In genomic region chr21:42145569-42146250, GRCh38 we compare ENCODE assay signal across 8 cellular contexts.
DNase-seq lines count a peak whose midpoint lies in the region; ATAC-seq and TF ChIP-seq lines count a peak whose summit lies in the region.

No MANE protein-coding gene starts in this region.

- ATAC-seq in mucosa of descending colon, result peak; percentile 93
- ATAC-seq in GM19397 (IDR thresholded peaks at IDR 0.05; ENCODE audit: unreplicated experiment), result no peak

- DNase-seq in CD4-positive, alpha-beta memory T cell, result peak; percentile 67 to 72 (median 70)
- peak; percentile 27 for DNase-seq in HT1080 (ENCODE audit: low read depth)
- DNase-seq in activated CD8-positive, alpha-beta memory T cell treated with anti-CD3 and anti-CD28 coated beads, Interleukin-2, amount 50 U/mL, for 48 hours, result peak; percentile 79
- peak; percentile 51 for DNase-seq in epithelial cell of esophagus (ENCODE audit: low read depth)
- peak; percentile 49 to 66 (median 60) for DNase-seq in mucosa of descending colon
- peak; percentile 73 for DNase-seq in stimulated activated CD8-positive, alpha-beta memory T cell treated with anti-CD3 and anti-CD28 coated beads, Interleukin-4, amount 100 ng/mL, for 48 hours

- no peaks in the 10 kb centered on the region for H3K27me3 ChIP-seq in CD4-positive, alpha-beta memory T cell (ENCODE audit: insufficient read depth, low read length)
- H3K27me3 ChIP-seq in OCI-LY1 (ENCODE audit: insufficient read depth, low read length), result no peaks in the 10 kb centered on the region

- peak overlapping the region; percentile 28 to 89 (median 51) for H3K27ac Mint-ChIP-seq in CD4-positive, alpha-beta memory T cell

- H3K36me3 ChIP-seq in CD4-positive, alpha-beta memory T cell (ENCODE audit: insufficient read depth, low read length), result no peaks in the 10 kb centered on the region
- H3K36me3 ChIP-seq in OCI-LY1 (ENCODE audit: insufficient read depth, low read length) (no peaks in the 10 kb centered on the region), mucosa of descending colon (ENCODE audit: low read depth) (no peaks in the 10 kb centered on the region)

- H3K9me3 Mint-ChIP-seq in CD4-positive, alpha-beta memory T cell, result no peaks in the 10 kb centered on the region

- H3K9ac ChIP-seq in OCI-LY1 (ENCODE audit: low read length), result no peak overlapping the region

- H3K9me2 ChIP-seq in OCI-LY1 (ENCODE audit: low read depth, low read length), result no peaks in the 10 kb centered on the region

- H3K27me3 Mint-ChIP-seq in CD4-positive, alpha-beta memory T cell, result peaks cover 5 to 7% of the 10 kb centered on the region in 2 donors

- H3K36me3 Mint-ChIP-seq in CD4-positive, alpha-beta memory T cell, result no peaks in the 10 kb centered on the region

- H3K4me1 ChIP-seq in CD4-positive, alpha-beta memory T cell (ENCODE audit: insufficient read depth, low read length), result peaks cover 4% of the 10 kb centered on the region
- H3K4me1 ChIP-seq in OCI-LY1 (ENCODE audit: insufficient read depth, low read length, severe bottlenecking) (peaks cover 19% of the 10 kb centered on the region), mucosa of descending colon (ENCODE audit: low read depth) (peaks cover 9% of the 10 kb centered on the region)

- TF ChIP-seq CTCF in OCI-LY1 (IDR thresholded peaks at IDR 0.05; ENCODE audit: low read length) (peak; percentile 82), epithelial cell of esophagus (IDR thresholded peaks at IDR 0.05; ENCODE audit: insufficient read depth, low read depth, low read length, missing control alignments) (peak; percentile 96), mucosa of descending colon (IDR thresholded peaks at IDR 0.05) (peak; percentile 79)

- H3K27ac ChIP-seq in CD4-positive, alpha-beta memory T cell (ENCODE audit: low read depth, low read length), result no peak overlapping the region
- peak overlapping the region; percentile 25 for H3K27ac ChIP-seq in OCI-LY1 (ENCODE audit: low read depth, low read length, poor library complexity, severe bottlenecking)

- POLR2A ChIA-PET in CD4-positive, alpha-beta memory T cell (lab: Charles Lee; ENCODE audit: partially characterized antibody), result interaction anchor here (1.4 to 2.2 kb wide), 2 partner anchors 93 to 113 kb away, joined by 7 read pairs; no protein-coding TSS in a partner anchor

- H2AFZ ChIP-seq in OCI-LY1 (ENCODE audit: low read length), result no peak overlapping the region

- H3K79me2 ChIP-seq in OCI-LY1 (ENCODE audit: insufficient read depth, low read length), result no peaks in the 10 kb centered on the region

- no peaks in the 10 kb centered on the region for H3K9me3 ChIP-seq in CD4-positive, alpha-beta memory T cell (ENCODE audit: control insufficient read depth in 1 of 2, low read length in 2 of 2)
- H3K9me3 ChIP-seq in OCI-LY1 (ENCODE audit: low read length), result no peaks in the 10 kb centered on the region
- H3K9me3 ChIP-seq in mucosa of descending colon, result no peaks in the 10 kb centered on the region

- H3F3A ChIP-seq in OCI-LY1 (ENCODE audit: insufficient read depth, low read length), result no peaks in the 10 kb centered on the region

- intact Hi-C loops in CD4-positive, alpha-beta memory T cell (cut with micrococcal nuclease), result loop anchor here (1.0 kb wide), 4 partner anchors 43 to 305 kb away; no protein-coding TSS in a partner anchor
- intact Hi-C loops in mucosa of descending colon (cut with DNase I, micrococcal nuclease), result no loop called here

- H3K4me3 Mint-ChIP-seq in CD4-positive, alpha-beta memory T cell, result peak overlapping the region in 1 of 8 donors; percentile 13

- H4K20me1 ChIP-seq in OCI-LY1 (ENCODE audit: insufficient read depth, low read length), result no peaks in the 10 kb centered on the region

- H3K4me1 Mint-ChIP-seq in CD4-positive, alpha-beta memory T cell, result peaks cover 4 to 7% (median 5%) of the 10 kb centered on the region in 4 donors

- CTCF ChIA-PET in CD4-positive, alpha-beta memory T cell (lab: Charles Lee; ENCODE audit: partially characterized antibody), result interaction anchor here (0.6 to 9.9 kb wide), 27 partner anchors 11 to 312 kb away, joined by 3 to 217 read pairs (median 4); partner anchors contain the start of gene ABCG1

- H3K4me2 ChIP-seq in OCI-LY1 (ENCODE audit: low read length), result no peak overlapping the region; the same call in 1 of the 2 replicates

- no peak overlapping the region for H3K4me3 ChIP-seq in CD4-positive, alpha-beta memory T cell (ENCODE audit: low read length in 2 of 2)
- H3K4me3 ChIP-seq in OCI-LY1 (ENCODE audit: low read depth, low read length, poor library complexity, severe bottlenecking), result no peak overlapping the region
- no peak overlapping the region for H3K4me3 ChIP-seq in epithelial cell of esophagus (ENCODE audit: low read length)
- H3K4me3 ChIP-seq in mucosa of descending colon, result no peak overlapping the region

Comparison
In these comparisons a context has a peak if more than half of its experiments do, and no peak if none do; other contexts are left out.
1. DNase-seq: peak in every context shown above with its lines; median percentile 79 in activated CD8-positive, alpha-beta memory T cell treated with anti-CD3 and anti-CD28 coated beads, Interleukin-2, amount 50 U/mL, for 48 hours; 73 in stimulated activated CD8-positive, alpha-beta memory T cell treated with anti-CD3 and anti-CD28 coated beads, Interleukin-4, amount 100 ng/mL, for 48 hours; 70 in CD4-positive, alpha-beta memory T cell; 60 in mucosa of descending colon; 51 in epithelial cell of esophagus; 27 in HT1080.